Comparison of ENCODE assay signal across 16 cellular contexts in the genomic region with DNA sequence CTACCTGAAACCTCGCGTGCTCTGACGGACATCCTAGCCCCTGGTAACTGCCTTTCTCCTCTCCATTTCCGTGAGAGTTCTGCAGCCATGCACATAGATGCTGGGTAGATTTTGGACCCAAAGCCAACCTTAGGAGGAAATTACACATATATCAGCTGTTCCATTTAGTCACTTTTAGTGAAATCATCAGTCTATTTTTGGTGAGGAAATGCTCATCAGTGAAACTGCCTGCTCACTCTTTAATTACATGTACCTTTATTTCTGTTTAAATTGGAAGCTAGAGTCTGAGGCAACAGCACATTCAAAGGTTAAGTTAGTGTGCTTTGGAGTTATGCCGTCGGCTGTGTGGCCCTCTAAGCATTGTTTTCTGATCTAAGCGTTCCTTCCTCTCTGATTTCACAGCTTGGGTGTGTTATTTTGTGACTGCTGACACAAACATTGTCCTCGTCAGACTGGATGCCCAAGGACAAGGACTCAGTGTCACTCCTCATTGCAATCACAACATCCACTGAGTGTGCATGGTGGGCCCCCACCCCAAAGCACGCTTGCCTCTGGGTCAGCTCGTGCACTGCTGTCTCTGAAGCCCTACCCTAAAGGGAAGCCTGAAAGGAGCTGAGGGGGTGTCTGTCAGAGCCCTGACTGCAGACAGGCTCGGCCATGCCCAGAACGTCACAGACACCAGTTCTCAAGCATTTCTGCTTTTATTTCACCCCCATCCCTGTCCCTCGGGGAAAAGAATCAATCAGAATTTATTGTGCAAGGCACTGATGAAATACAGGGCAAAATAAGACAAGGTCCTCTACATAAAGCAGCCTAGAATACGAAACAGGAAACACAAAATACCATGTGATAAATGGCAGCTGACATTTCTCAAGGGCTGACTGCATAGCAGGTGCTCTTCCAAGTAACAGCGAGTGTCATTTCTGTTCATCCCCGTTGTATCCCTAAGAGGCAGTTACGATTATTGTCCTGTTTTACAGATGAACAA.
A peak's percentile ranks its signal among the peaks of the same experiment; 100 is the strongest.
DNase-seq lines count a peak whose midpoint lies in the region; ATAC-seq, FAIRE-seq and TF ChIP-seq lines count a peak whose summit lies in the region.
"Had no signal": no experiment of that assay in that cellular context is flagged by ENCODE, and none has a peak within 500 bp of the region (broad histone marks: within the 10 kb centered on the region; RNA-seq: fewer than 3 reads in every experiment).

No MANE protein-coding gene starts in this region.

- H3K36me3 ChIP-seq in BLaER1 treated with 17β-estradiol and CSF1 and Interleukin-3, amounts not matched to agents 10 nM and 100 nM = no peaks in the 10 kb centered on the region
- H3K36me3 ChIP-seq in GM23338 (ENCODE audit: insufficient read depth) = no peaks in the 10 kb centered on the region
- no peaks in the 10 kb centered on the region for H3K36me3 ChIP-seq in osteoblast (ENCODE audit: insufficient read depth, low read length)

- peaks cover 15% of the 10 kb centered on the region for H3K4me1 Mint-ChIP-seq in GM23338
- H3K4me1 Mint-ChIP-seq in progenitor cell of endocrine pancreas (ENCODE audit: low read depth) = no peaks in the 10 kb centered on the region

- H3K4me3 ChIP-seq in BLaER1 treated with 17β-estradiol and CSF1 and Interleukin-3, amounts not matched to agents 10 nM and 100 nM = no peak overlapping the region
- H3K4me3 ChIP-seq in GM23338 (no peak overlapping the region), osteoblast (ENCODE audit: insufficient read depth, low read length) (no peak overlapping the region)
- H3K4me3 ChIP-seq: coronary artery had no signal

- peaks cover 26 to 53% (median 42%) of the 10 kb centered on the region in 10 experiments for H3K4me1 ChIP-seq in BLaER1 treated with 17β-estradiol and CSF1 and Interleukin-3, amounts not matched to agents 10 nM and 100 nM
- peaks cover 4% of the 10 kb centered on the region for H3K4me1 ChIP-seq in GM23338 (ENCODE audit: insufficient read depth)
- H3K4me1 ChIP-seq in osteoblast (ENCODE audit: insufficient read depth, low read length) = no peaks in the 10 kb centered on the region

- FAIRE-seq in D721Med (lab: Jason Lieb, UNC) = no peak

- no peak for DNase-seq in GM23338 (ENCODE audit: low spot score)
- peak in 2 of 61 donors; percentile 12 to 14 for DNase-seq in caudate nucleus (lab: John Stamatoyannopoulos, UW)
- peak; percentile 53 for DNase-seq in osteoblast (ENCODE audit: insufficient read length, low spot score, missing footprints)
- no peak for DNase-seq in progenitor cell of endocrine pancreas (ENCODE audit: low spot score, unreplicated experiment)
- DNase-seq in D721Med (ENCODE audit: insufficient read length, low spot score) = no peak
- DNase-seq: activated naive CD8-positive, alpha-beta T cell treated with anti-CD3 and anti-CD28 coated beads, Interleukin-2, amount 50 U/mL, for 24 hours; activated T-cell treated with anti-CD3 and anti-CD28 coated beads for 4 hours; CD4-positive, alpha-beta T cell; NCI-H82; stimulated activated CD4-positive, alpha-beta T cell treated with anti-CD3 and anti-CD28 coated beads, Interleukin-4, amount 100 ng/mL, for 24 hours; stimulated activated naive CD4-positive, alpha-beta T cell treated with Interleukin-2 at 50 U/mL for 16 hours had no signal

- H3K9me2 ChIP-seq in GM23338 (ENCODE audit: insufficient read depth) = no peaks in the 10 kb centered on the region

- peak overlapping the region; percentile 69; the same call in 1 of the 2 replicates for H3K27ac Mint-ChIP-seq in GM23338
- H3K27ac Mint-ChIP-seq in progenitor cell of endocrine pancreas = no peak overlapping the region
- H3K27ac Mint-ChIP-seq: activated naive CD8-positive, alpha-beta T cell treated with anti-CD3 and anti-CD28 coated beads, Interleukin-2, amount 50 U/mL, for 24 hours; CD4-positive, alpha-beta T cell; mesothelial cell of epicardium had no signal

- no peaks in the 10 kb centered on the region; the same call in 2 of the 3 replicates for H3K9me3 Mint-ChIP-seq in GM23338
- no peaks in the 10 kb centered on the region for H3K9me3 Mint-ChIP-seq in progenitor cell of endocrine pancreas (ENCODE audit: low read depth)
- H3K9me3 Mint-ChIP-seq: activated naive CD8-positive, alpha-beta T cell treated with anti-CD3 and anti-CD28 coated beads, Interleukin-2, amount 50 U/mL, for 24 hours; CD4-positive, alpha-beta T cell; mesothelial cell of epicardium had no signal

- no peak for ATAC-seq in GM23338
- ATAC-seq in HG02884 (IDR thresholded peaks at IDR 0.05; ENCODE audit: unreplicated experiment) = no peak
- ATAC-seq in GM21423 (IDR thresholded peaks at IDR 0.05; ENCODE audit: unreplicated experiment) = no peak
- ATAC-seq: activated naive CD8-positive, alpha-beta T cell treated with anti-CD3 and anti-CD28 coated beads, Interleukin-2, amount 50 U/mL, for 24 hours had no signal

- H2AFZ ChIP-seq in GM23338 = no peak overlapping the region
- no peak overlapping the region for H2AFZ ChIP-seq in osteoblast (ENCODE audit: low read length)

- H3K36me3 Mint-ChIP-seq in GM23338 (ENCODE audit: low read depth) (no peaks in the 10 kb centered on the region), progenitor cell of endocrine pancreas (ENCODE audit: insufficient read depth) (no peaks in the 10 kb centered on the region)
- H3K36me3 Mint-ChIP-seq: mesothelial cell of epicardium had no signal

- H3K4me3 Mint-ChIP-seq in GM23338 (no peak overlapping the region), progenitor cell of endocrine pancreas (ENCODE audit: low read depth) (no peak overlapping the region)
- H3K4me3 Mint-ChIP-seq: activated naive CD8-positive, alpha-beta T cell treated with anti-CD3 and anti-CD28 coated beads, Interleukin-2, amount 50 U/mL, for 24 hours; CD4-positive, alpha-beta T cell; mesothelial cell of epicardium had no signal

- H3K27ac ChIP-seq in BLaER1 treated with 17β-estradiol and CSF1 and Interleukin-3, amounts not matched to agents 10 nM and 100 nM = peak overlapping the region; percentile 56 to 80 (median 61); a peak in 21 of 22 replicates
- H3K27ac ChIP-seq in GM23338 (ENCODE audit: low read depth) = no peak overlapping the region
- peak overlapping the region; percentile 74 for H3K27ac ChIP-seq in caudate nucleus (ENCODE audit: low read depth, low read length)
- no peak overlapping the region for H3K27ac ChIP-seq in osteoblast (ENCODE audit: low read depth, low read length)
- H3K27ac ChIP-seq: coronary artery had no signal

- no peaks in the 10 kb centered on the region for H3K9me3 ChIP-seq in BLaER1 treated with 17β-estradiol and CSF1 and Interleukin-3, amounts not matched to agents 10 nM and 100 nM (replicated peaks in 1 of 11)
- H3K9me3 ChIP-seq in osteoblast (ENCODE audit: low read depth, low read length) = no peaks in the 10 kb centered on the region

- 0 out of 2 replicates have a peak, but pooled peaks cover 4% of the 10 kb centered on the region for H3F3A ChIP-seq in GM23338 (replicated peaks; ENCODE audit: low read depth)

- H3K27me3 ChIP-seq in BLaER1 treated with 17β-estradiol and CSF1 and Interleukin-3, amounts not matched to agents 10 nM and 100 nM = no peaks in the 10 kb centered on the region
- H3K27me3 ChIP-seq in GM23338 (ENCODE audit: insufficient read depth) = no peaks in the 10 kb centered on the region
- no peaks in the 10 kb centered on the region for H3K27me3 ChIP-seq in osteoblast (ENCODE audit: insufficient read depth, low read length)

- H3K79me2 ChIP-seq in GM23338 (replicated peaks; ENCODE audit: insufficient read depth) (no peaks in the 10 kb centered on the region), osteoblast (ENCODE audit: insufficient read depth, low read length) (no peaks in the 10 kb centered on the region)

- H3K4me2 ChIP-seq in BLaER1 treated with 17β-estradiol and CSF1 and Interleukin-3, amounts not matched to agents 10 nM and 100 nM = peak overlapping the region; percentile 62 to 95 (median 76)
- H3K4me2 ChIP-seq in GM23338 (no peak overlapping the region), osteoblast (ENCODE audit: insufficient read depth, low read length) (no peak overlapping the region)

- H3K27me3 Mint-ChIP-seq in GM23338 (ENCODE audit: insufficient read depth, low read depth, poor library complexity) (peaks cover 7% of the 10 kb centered on the region), progenitor cell of endocrine pancreas (peaks cover 11% of the 10 kb centered on the region)
- H3K27me3 Mint-ChIP-seq: activated naive CD8-positive, alpha-beta T cell treated with anti-CD3 and anti-CD28 coated beads, Interleukin-2, amount 50 U/mL, for 24 hours had no signal

- peak overlapping the region in 10 of 11 experiments; percentile 23 to 65 (median 45); a peak in 17 of 22 replicates for H3K9ac ChIP-seq in BLaER1 treated with 17β-estradiol and CSF1 and Interleukin-3, amounts not matched to agents 10 nM and 100 nM

- TF ChIP-seq CTCF in GM23338 (conservative IDR thresholded peaks at IDR 0.05; ENCODE audit: low read depth in 2 of 2) (no peak), osteoblast (IDR thresholded peaks at IDR 0.05; ENCODE audit: extremely low read depth, low read depth, low read length) (no peak), progenitor cell of endocrine pancreas (IDR thresholded peaks at IDR 0.05; ENCODE audit: unreplicated experiment) (no peak), D721Med (IDR thresholded peaks at IDR 0.05; ENCODE audit: insufficient read depth, missing control alignments) (no peak)

- no peaks in the 10 kb centered on the region; a peak in 1 of 22 replicates for H4K20me1 ChIP-seq in BLaER1 treated with 17β-estradiol and CSF1 and Interleukin-3, amounts not matched to agents 10 nM and 100 nM
- H4K20me1 ChIP-seq in GM23338 (replicated peaks; ENCODE audit: insufficient read depth) (no peaks in the 10 kb centered on the region), osteoblast (ENCODE audit: insufficient read depth, low read length) (no peaks in the 10 kb centered on the region)

TF ChIP-seq in GM23338, 12 proteins besides CTCF, POLR2A, EP300 and RAD21 (continues in another document):
- TF ChIP-seq CREB1 (CRISPR knock-in tag; IDR thresholded peaks at IDR 0.05; ENCODE audit: low read depth) (no peak), POLR2AphosphoS5 (IDR thresholded peaks at IDR 0.05; ENCODE audit: low read depth) (no peak), NANOG (IDR thresholded peaks at IDR 0.05; ENCODE audit: borderline replicate concordance) (no peak), EZH2 (IDR thresholded peaks at IDR 0.05; ENCODE audit: low read depth, unreplicated experiment) (no peak), ZNF331 (CRISPR knock-in tag; IDR thresholded peaks at IDR 0.05; ENCODE audit: low read depth) (no peak)
- TF ChIP-seq, protein P1, sequence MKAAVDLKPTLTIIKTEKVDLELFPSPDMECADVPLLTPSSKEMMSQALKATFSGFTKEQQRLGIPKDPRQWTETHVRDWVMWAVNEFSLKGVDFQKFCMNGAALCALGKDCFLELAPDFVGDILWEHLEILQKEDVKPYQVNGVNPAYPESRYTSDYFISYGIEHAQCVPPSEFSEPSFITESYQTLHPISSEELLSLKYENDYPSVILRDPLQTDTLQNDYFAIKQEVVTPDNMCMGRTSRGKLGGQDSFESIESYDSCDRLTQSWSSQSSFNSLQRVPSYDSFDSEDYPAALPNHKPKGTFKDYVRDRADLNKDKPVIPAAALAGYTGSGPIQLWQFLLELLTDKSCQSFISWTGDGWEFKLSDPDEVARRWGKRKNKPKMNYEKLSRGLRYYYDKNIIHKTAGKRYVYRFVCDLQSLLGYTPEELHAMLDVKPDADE (IDR thresholded peaks at IDR 0.05) = no peak

Comparison
In these comparisons a context has a peak if more than half of its experiments do, and no peak if none do; other contexts are left out.
1. H3K27ac ChIP-seq: peak in BLaER1 treated with 17β-estradiol and CSF1 and Interleukin-3, amounts not matched to agents 10 nM and 100 nM (11 of 11) and caudate nucleus (single experiment); none in GM23338 (single experiment) and osteoblast (single experiment).
2. H3K4me2 ChIP-seq: peak in BLaER1 treated with 17β-estradiol and CSF1 and Interleukin-3, amounts not matched to agents 10 nM and 100 nM (11 of 11); none in GM23338 (single experiment) and osteoblast (single experiment).